Comparison of ENCODE assay signal across 1 cellular context in the genomic region with DNA sequence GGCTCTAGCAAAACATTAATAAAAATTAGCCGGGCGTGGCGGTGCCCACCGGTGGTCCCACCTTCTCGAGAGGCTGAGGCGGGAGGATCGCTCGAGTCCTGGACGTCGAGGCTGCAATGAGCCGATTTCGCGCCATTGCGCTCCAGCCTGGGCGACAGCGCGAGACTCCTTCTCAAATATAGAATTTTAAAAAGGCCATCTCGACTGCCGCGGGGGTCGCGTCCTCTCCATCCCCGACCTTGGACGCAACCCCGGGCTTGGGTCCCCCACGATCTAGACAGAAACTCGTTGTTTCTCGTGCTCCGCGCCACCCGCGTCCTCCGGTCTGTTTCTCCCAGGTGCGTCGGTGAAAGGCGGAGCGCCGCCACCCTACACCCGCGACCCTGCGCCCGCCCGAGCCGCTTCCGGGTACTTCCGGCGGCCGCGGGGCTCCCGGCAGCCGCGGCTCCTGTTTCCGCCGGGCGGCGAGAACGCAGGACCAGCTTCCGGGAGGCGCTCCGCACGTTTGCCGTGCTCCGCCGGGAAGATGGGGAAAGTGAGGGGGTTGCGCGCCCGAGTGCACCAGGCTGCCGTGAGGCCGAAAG.
TF ChIP-seq lines count a peak whose summit lies in the region.

A gene with protein sequence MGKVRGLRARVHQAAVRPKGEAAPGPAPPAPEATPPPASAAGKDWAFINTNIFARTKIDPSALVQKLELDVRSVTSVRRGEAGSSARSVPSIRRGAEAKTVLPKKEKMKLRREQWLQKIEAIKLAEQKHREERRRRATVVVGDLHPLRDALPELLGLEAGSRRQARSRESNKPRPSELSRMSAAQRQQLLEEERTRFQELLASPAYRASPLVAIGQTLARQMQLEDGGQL (plus strand): TSS at position 498 of the 584 bp plus-strand sequence. CDS start 29 bp downstream, at position 527.

TF ChIP-seq in HEK293, 187 proteins besides CTCF, POLR2A, EP300 and RAD21 (continued from another document and continues in another):
- TF ChIP-seq, protein P1, sequence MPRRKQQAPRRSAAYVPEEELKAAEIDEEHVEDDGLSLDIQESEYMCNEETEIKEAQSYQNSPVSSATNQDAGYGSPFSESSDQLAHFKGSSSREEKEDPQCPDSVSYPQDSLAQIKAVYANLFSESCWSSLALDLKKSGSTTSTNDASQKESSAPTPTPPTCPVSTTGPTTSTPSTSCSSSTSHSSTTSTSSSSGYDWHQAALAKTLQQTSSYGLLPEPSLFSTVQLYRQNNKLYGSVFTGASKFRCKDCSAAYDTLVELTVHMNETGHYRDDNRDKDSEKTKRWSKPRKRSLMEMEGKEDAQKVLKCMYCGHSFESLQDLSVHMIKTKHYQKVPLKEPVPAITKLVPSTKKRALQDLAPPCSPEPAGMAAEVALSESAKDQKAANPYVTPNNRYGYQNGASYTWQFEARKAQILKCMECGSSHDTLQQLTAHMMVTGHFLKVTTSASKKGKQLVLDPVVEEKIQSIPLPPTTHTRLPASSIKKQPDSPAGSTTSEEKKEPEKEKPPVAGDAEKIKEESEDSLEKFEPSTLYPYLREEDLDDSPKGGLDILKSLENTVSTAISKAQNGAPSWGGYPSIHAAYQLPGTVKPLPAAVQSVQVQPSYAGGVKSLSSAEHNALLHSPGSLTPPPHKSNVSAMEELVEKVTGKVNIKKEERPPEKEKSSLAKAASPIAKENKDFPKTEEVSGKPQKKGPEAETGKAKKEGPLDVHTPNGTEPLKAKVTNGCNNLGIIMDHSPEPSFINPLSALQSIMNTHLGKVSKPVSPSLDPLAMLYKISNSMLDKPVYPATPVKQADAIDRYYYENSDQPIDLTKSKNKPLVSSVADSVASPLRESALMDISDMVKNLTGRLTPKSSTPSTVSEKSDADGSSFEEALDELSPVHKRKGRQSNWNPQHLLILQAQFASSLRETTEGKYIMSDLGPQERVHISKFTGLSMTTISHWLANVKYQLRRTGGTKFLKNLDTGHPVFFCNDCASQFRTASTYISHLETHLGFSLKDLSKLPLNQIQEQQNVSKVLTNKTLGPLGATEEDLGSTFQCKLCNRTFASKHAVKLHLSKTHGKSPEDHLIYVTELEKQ (tag by site-specific recombination; IDR thresholded peaks at IDR 0.05; ENCODE audit: borderline replicate concordance), result peak; percentile 67; the same call in 1 of the 2 replicates
- TF ChIP-seq ZNF792 (tag by site-specific recombination; IDR thresholded peaks at IDR 0.05) (no peak), ZNF404 (tag by site-specific recombination; IDR thresholded peaks at IDR 0.05) (no peak), YY1 (tag by site-specific recombination; IDR thresholded peaks at IDR 0.05) (peak; percentile 92), YY2 (tag by site-specific recombination; IDR thresholded peaks at IDR 0.05) (peak; percentile 87), ZNF596 (tag by site-specific recombination; IDR thresholded peaks at IDR 0.05) (peak; percentile 53; the same call in 1 of the 2 replicates), ZNF768 (tag by site-specific recombination; IDR thresholded peaks at IDR 0.05) (no peak; the same call in 1 of the 2 replicates), KLF7 (tag by site-specific recombination; IDR thresholded peaks at IDR 0.05; ENCODE audit: borderline replicate concordance) (peak; percentile 78), KLF10 (tag by site-specific recombination; IDR thresholded peaks at IDR 0.05) (peak; percentile 89), ZNF24 (tag by site-specific recombination; IDR thresholded peaks at IDR 0.05) (peak; percentile 92), ZNF121 (tag by site-specific recombination; IDR thresholded peaks at IDR 0.05) (peak; percentile 87), ZNF391 (tag by site-specific recombination; IDR thresholded peaks at IDR 0.05; ENCODE audit: borderline replicate concordance, low read depth) (peak; percentile 86), ZBTB21 (tag by site-specific recombination; IDR thresholded peaks at IDR 0.05) (no peak), ZNF830 (tag by site-specific recombination; IDR thresholded peaks at IDR 0.05; ENCODE audit: low read depth) (no peak), SALL2 (tag by site-specific recombination; IDR thresholded peaks at IDR 0.05; ENCODE audit: borderline replicate concordance) (no peak), ZNF140 (tag by site-specific recombination; IDR thresholded peaks at IDR 0.05) (no peak), ZNF132 (tag by site-specific recombination; IDR thresholded peaks at IDR 0.05; ENCODE audit: borderline replicate concordance) (no peak), REPIN1 (tag by site-specific recombination; IDR thresholded peaks at IDR 0.05; ENCODE audit: low read depth) (peak; percentile 97; the same call in 1 of the 2 replicates), HOXA7 (CRISPR knock-in tag; IDR thresholded peaks at IDR 0.05; ENCODE audit: borderline replicate concordance) (no peak), ZNF350 (tag by site-specific recombination; IDR thresholded peaks at IDR 0.05) (no peak), ZNF514 (tag by site-specific recombination; IDR thresholded peaks at IDR 0.05) (no peak), MZF1 (tag by site-specific recombination; IDR thresholded peaks at IDR 0.05; ENCODE audit: borderline replicate concordance) (no peak), ZNF175 (tag by site-specific recombination; IDR thresholded peaks at IDR 0.05) (no peak), ZNF394 (tag by site-specific recombination; IDR thresholded peaks at IDR 0.05; ENCODE audit: borderline replicate concordance) (peak; percentile 85), KLF8 (tag by site-specific recombination; IDR thresholded peaks at IDR 0.05) (peak; percentile 98), ZNF223 (tag by site-specific recombination; IDR thresholded peaks at IDR 0.05) (no peak), SETDB1 (IDR thresholded peaks at IDR 0.05; ENCODE audit: insufficient read length, low read length) (no peak), GLIS2 (tag by site-specific recombination; IDR thresholded peaks at IDR 0.05) (no peak), ZBTB8A (tag by site-specific recombination; IDR thresholded peaks at IDR 0.05) (peak; percentile 85)
- TF ChIP-seq, protein P2, sequence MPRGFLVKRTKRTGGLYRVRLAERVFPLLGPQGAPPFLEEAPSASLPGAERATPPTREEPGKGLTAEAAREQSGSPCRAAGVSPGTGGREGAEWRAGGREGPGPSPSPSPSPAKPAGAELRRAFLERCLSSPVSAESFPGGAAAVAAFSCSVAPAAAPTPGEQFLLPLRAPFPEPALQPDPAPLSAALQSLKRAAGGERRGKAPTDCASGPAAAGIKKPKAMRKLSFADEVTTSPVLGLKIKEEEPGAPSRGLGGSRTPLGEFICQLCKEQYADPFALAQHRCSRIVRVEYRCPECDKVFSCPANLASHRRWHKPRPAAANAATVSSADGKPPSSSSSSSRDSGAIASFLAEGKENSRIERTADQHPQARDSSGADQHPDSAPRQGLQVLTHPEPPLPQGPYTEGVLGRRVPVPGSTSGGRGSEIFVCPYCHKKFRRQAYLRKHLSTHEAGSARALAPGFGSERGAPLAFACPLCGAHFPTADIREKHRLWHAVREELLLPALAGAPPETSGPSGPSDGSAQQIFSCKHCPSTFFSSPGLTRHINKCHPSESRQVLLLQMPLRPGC (tag by site-specific recombination; IDR thresholded peaks at IDR 0.05), result peak; percentile 90
- TF ChIP-seq, protein P3, sequence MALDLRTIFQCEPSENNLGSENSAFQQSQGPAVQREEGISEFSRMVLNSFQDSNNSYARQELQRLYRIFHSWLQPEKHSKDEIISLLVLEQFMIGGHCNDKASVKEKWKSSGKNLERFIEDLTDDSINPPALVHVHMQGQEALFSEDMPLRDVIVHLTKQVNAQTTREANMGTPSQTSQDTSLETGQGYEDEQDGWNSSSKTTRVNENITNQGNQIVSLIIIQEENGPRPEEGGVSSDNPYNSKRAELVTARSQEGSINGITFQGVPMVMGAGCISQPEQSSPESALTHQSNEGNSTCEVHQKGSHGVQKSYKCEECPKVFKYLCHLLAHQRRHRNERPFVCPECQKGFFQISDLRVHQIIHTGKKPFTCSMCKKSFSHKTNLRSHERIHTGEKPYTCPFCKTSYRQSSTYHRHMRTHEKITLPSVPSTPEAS (tag by site-specific recombination; IDR thresholded peaks at IDR 0.05), result peak; percentile 51
- TF ChIP-seq, protein P4, sequence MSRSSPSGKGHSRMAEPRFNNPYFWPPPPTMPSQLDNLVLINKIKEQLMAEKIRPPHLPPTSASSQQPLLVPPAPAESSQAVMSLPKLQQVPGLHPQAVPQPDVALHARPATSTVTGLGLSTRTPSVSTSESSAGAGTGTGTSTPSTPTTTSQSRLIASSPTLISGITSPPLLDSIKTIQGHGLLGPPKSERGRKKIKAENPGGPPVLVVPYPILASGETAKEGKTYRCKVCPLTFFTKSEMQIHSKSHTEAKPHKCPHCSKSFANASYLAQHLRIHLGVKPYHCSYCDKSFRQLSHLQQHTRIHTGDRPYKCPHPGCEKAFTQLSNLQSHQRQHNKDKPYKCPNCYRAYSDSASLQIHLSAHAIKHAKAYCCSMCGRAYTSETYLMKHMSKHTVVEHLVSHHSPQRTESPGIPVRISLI (tag by site-specific recombination; IDR thresholded peaks at IDR 0.05), result no peak
- TF ChIP-seq, protein P5, sequence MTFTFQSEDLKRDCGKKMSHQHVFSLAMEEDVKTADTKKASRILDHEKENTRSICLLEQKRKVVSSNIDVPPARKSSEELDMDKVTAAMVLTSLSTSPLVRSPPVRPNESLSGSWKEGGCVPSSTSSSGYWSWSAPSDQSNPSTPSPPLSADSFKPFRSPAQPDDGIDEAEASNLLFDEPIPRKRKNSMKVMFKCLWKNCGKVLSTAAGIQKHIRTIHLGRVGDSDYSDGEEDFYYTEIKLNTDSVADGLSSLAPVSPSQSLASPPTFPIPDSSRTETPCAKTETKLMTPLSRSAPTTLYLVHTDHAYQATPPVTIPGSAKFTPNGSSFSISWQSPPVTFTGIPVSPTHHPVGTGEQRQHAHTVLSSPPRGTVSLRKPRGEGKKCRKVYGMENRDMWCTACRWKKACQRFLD (tag by site-specific recombination; IDR thresholded peaks at IDR 0.05), result no peak
- TF ChIP-seq, protein P6, sequence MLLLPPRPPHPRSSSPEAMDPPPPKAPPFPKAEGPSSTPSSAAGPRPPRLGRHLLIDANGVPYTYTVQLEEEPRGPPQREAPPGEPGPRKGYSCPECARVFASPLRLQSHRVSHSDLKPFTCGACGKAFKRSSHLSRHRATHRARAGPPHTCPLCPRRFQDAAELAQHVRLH (tag by site-specific recombination; IDR thresholded peaks at IDR 0.05), result no peak
- TF ChIP-seq, protein P7, sequence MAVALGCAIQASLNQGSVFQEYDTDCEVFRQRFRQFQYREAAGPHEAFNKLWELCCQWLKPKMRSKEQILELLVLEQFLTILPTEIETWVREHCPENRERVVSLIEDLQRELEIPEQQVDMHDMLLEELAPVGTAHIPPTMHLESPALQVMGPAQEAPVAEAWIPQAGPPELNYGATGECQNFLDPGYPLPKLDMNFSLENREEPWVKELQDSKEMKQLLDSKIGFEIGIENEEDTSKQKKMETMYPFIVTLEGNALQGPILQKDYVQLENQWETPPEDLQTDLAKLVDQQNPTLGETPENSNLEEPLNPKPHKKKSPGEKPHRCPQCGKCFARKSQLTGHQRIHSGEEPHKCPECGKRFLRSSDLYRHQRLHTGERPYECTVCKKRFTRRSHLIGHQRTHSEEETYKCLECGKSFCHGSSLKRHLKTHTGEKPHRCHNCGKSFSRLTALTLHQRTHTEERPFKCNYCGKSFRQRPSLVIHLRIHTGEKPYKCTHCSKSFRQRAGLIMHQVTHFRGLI (tag by site-specific recombination; IDR thresholded peaks at IDR 0.05), result no peak
- TF ChIP-seq, protein P8, sequence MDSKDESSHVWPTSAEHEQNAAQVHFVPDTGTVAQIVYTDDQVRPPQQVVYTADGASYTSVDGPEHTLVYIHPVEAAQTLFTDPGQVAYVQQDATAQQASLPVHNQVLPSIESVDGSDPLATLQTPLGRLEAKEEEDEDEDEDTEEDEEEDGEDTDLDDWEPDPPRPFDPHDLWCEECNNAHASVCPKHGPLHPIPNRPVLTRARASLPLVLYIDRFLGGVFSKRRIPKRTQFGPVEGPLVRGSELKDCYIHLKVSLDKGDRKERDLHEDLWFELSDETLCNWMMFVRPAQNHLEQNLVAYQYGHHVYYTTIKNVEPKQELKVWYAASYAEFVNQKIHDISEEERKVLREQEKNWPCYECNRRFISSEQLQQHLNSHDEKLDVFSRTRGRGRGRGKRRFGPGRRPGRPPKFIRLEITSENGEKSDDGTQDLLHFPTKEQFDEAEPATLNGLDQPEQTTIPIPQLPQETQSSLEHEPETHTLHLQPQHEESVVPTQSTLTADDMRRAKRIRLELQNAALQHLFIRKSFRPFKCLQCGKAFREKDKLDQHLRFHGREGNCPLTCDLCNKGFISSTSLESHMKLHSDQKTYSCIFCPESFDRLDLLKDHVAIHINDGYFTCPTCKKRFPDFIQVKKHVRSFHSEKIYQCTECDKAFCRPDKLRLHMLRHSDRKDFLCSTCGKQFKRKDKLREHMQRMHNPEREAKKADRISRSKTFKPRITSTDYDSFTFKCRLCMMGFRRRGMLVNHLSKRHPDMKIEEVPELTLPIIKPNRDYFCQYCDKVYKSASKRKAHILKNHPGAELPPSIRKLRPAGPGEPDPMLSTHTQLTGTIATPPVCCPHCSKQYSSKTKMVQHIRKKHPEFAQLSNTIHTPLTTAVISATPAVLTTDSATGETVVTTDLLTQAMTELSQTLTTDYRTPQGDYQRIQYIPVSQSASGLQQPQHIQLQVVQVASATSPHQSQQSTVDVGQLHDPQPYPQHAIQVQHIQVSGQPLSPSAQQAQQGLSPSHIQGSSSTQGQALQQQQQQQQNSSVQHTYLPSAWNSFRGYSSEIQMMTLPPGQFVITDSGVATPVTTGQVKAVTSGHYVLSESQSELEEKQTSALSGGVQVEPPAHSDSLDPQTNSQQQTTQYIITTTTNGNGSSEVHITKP (tag by site-specific recombination; IDR thresholded peaks at IDR 0.05), result peak; percentile 60
- TF ChIP-seq, protein P9, sequence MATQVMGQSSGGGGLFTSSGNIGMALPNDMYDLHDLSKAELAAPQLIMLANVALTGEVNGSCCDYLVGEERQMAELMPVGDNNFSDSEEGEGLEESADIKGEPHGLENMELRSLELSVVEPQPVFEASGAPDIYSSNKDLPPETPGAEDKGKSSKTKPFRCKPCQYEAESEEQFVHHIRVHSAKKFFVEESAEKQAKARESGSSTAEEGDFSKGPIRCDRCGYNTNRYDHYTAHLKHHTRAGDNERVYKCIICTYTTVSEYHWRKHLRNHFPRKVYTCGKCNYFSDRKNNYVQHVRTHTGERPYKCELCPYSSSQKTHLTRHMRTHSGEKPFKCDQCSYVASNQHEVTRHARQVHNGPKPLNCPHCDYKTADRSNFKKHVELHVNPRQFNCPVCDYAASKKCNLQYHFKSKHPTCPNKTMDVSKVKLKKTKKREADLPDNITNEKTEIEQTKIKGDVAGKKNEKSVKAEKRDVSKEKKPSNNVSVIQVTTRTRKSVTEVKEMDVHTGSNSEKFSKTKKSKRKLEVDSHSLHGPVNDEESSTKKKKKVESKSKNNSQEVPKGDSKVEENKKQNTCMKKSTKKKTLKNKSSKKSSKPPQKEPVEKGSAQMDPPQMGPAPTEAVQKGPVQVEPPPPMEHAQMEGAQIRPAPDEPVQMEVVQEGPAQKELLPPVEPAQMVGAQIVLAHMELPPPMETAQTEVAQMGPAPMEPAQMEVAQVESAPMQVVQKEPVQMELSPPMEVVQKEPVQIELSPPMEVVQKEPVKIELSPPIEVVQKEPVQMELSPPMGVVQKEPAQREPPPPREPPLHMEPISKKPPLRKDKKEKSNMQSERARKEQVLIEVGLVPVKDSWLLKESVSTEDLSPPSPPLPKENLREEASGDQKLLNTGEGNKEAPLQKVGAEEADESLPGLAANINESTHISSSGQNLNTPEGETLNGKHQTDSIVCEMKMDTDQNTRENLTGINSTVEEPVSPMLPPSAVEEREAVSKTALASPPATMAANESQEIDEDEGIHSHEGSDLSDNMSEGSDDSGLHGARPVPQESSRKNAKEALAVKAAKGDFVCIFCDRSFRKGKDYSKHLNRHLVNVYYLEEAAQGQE (tag by site-specific recombination; IDR thresholded peaks at IDR 0.05), result peak; percentile 60
